17 cellular contexts compared by ENCODE assay signal in the genomic region with DNA sequence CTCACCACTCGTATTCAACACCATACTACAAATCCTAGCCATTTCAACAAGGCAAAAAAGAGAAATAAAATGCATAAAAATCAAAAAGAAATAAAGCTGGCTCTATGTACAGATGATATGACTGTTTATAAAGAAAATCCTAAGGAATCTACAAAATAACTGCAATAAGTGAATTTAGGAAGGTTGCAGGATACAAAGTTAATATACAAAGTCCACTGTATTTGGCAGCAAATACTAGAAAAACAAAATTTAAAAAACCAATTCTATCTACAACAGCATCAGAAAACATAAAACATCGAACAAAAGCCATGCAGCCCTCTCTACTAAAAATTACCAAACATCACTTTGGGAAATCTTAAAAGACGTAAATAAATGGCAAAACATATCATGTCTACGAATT. TPM values are rescaled to one million over a fixed set of nuclear protein-coding genes. Genes with fewer than 3 reads are reported as not detected.
A peak's percentile ranks its signal among the peaks of the same experiment; 100 is the strongest.
DNase-seq lines count a peak whose midpoint lies in the region; ATAC-seq and TF ChIP-seq lines count a peak whose summit lies in the region.
"Had no signal": no experiment of that assay in that cellular context is flagged by ENCODE, and none has a peak within 500 bp of the region (broad histone marks: within the 10 kb centered on the region; RNA-seq: fewer than 3 reads in every experiment).

No MANE protein-coding gene starts in this region.

- H3K27ac Mint-ChIP-seq in activated naive CD8-positive, alpha-beta T cell, result peak overlapping the region; percentile 51
- no peak overlapping the region for H3K27ac Mint-ChIP-seq in activated naive CD8-positive, alpha-beta T cell treated with anti-CD3 and anti-CD28 coated beads for 36 hours
- H3K27ac Mint-ChIP-seq in immature natural killer cell (peak overlapping the region in 4 of 6 donors; percentile 24 to 73 (median 30)), natural killer cell (peak overlapping the region; percentile 76 to 77)
- H3K27ac Mint-ChIP-seq: HFFc6 had no signal

- no peak overlapping the region for H3K4me3 ChIP-seq in H7 (ENCODE audit: insufficient read depth, low read depth, low read length)
- H3K4me3 ChIP-seq: Peyer's patch, SJCRH30 had no signal

- no peak for DNase-seq in activated naive CD8-positive, alpha-beta T cell treated with anti-CD3 and anti-CD28 coated beads for 36 hours
- no peak for DNase-seq in immature natural killer cell
- no peak for DNase-seq in natural killer cell
- DNase-seq in H7, result no peak
- DNase-seq in HUDEP-2 (lab: John Stamatoyannopoulos, UW; ENCODE audit: unreplicated experiment in 76 of 76), result no peak
- no peak for DNase-seq in NCI-H524 (lab: John Stamatoyannopoulos, UW)
- DNase-seq: GF-D8, MV-4-11, NCI-H1105 treated with DMSO at 0.1 percent for 48 hours, NCI-H2029 treated with DMSO at 0.1 percent for 48 hours, NCI-H226, NCI-H524 treated with DMSO at 0.1 percent for 48 hours, NCI-H82, Peyer's patch, SJCRH30 had no signal

- peaks cover 5% of the 10 kb centered on the region for H3K36me3 Mint-ChIP-seq in activated naive CD8-positive, alpha-beta T cell
- H3K36me3 Mint-ChIP-seq in activated naive CD8-positive, alpha-beta T cell treated with anti-CD3 and anti-CD28 coated beads for 36 hours, result peaks cover 22% of the 10 kb centered on the region
- H3K36me3 Mint-ChIP-seq in immature natural killer cell (no peaks in the 10 kb centered on the region), natural killer cell (no peaks in the 10 kb centered on the region)

- no peak for ATAC-seq in natural killer cell

- no peaks in the 10 kb centered on the region for H3K36me3 ChIP-seq in H7 (replicated peaks; ENCODE audit: control insufficient read depth, insufficient read depth, low read length)
- H3K36me3 ChIP-seq: Peyer's patch, SJCRH30 had no signal

- H3K27me3 Mint-ChIP-seq in activated naive CD8-positive, alpha-beta T cell, result no peaks in the 10 kb centered on the region
- no peaks in the 10 kb centered on the region for H3K27me3 Mint-ChIP-seq in activated naive CD8-positive, alpha-beta T cell treated with anti-CD3 and anti-CD28 coated beads for 36 hours
- H3K27me3 Mint-ChIP-seq in immature natural killer cell (ENCODE audit: low read depth in 3 of 3) (peaks cover 0 to 3% (median 0%) of the 10 kb centered on the region in 3 donors), natural killer cell (ENCODE audit: low read depth in 2 of 2) (no peaks in the 10 kb centered on the region)

- peak overlapping the region; percentile 31 for H3K4me3 Mint-ChIP-seq in activated naive CD8-positive, alpha-beta T cell
- H3K4me3 Mint-ChIP-seq in activated naive CD8-positive, alpha-beta T cell treated with anti-CD3 and anti-CD28 coated beads for 36 hours, result no peak overlapping the region
- no peak overlapping the region for H3K4me3 Mint-ChIP-seq in immature natural killer cell
- no peak overlapping the region for H3K4me3 Mint-ChIP-seq in natural killer cell
- H3K4me3 Mint-ChIP-seq: HFFc6 had no signal

- no peak for TF ChIP-seq CTCF in natural killer cell (IDR thresholded peaks at IDR 0.05)

- no peaks in the 10 kb centered on the region for H3K9me3 Mint-ChIP-seq in activated naive CD8-positive, alpha-beta T cell (ENCODE audit: low read depth)
- peaks cover 7% of the 10 kb centered on the region for H3K9me3 Mint-ChIP-seq in activated naive CD8-positive, alpha-beta T cell treated with anti-CD3 and anti-CD28 coated beads for 36 hours
- no peaks in the 10 kb centered on the region for H3K9me3 Mint-ChIP-seq in immature natural killer cell
- no peaks in the 10 kb centered on the region for H3K9me3 Mint-ChIP-seq in natural killer cell
- H3K9me3 Mint-ChIP-seq: HFFc6 had no signal

- intact Hi-C loops in natural killer cell (cut with micrococcal nuclease), result no loop called here

- peaks cover 95% of the 10 kb centered on the region for H3K4me1 Mint-ChIP-seq in activated naive CD8-positive, alpha-beta T cell (ENCODE audit: low read depth)
- H3K4me1 Mint-ChIP-seq in activated naive CD8-positive, alpha-beta T cell treated with anti-CD3 and anti-CD28 coated beads for 36 hours, result peaks cover 76% of the 10 kb centered on the region
- H3K4me1 Mint-ChIP-seq in immature natural killer cell (peaks cover 86 to 100% of the 10 kb centered on the region in 2 donors), natural killer cell (peaks cover 90 to 97% of the 10 kb centered on the region in 2 donors)

- H3K27me3 ChIP-seq in H7 (ENCODE audit: control insufficient read depth, insufficient read depth, low read length), result no peaks in the 10 kb centered on the region
- H3K27me3 ChIP-seq: Peyer's patch, SJCRH30 had no signal

RNA-seq across cellular contexts. Expression of gene RANBP9, which starts 47.6 kb away (rescaled TPM):
- total RNA-seq in activated naive CD8-positive, alpha-beta T cell treated with anti-CD3 and anti-CD28 coated beads for 36 hours, result 10 to 100 TPM; 54.9 to 56.5 TPM
- 1 to 10 TPM; 2.4 to 5.5 (median 3.8) TPM for polyA plus RNA-seq in immature natural killer cell
- total RNA-seq in natural killer cell, result 10 to 100 TPM; 52.2 to 62.5 (median 57.6) TPM
- 23.6 and 30.7 TPM in 2 replicates for total RNA-seq in H7 (2014; rRNA removed; shearing (Covaris generic))

RNA-seq across cellular contexts. Expression of gene NOL7, which starts 48.9 kb away (rescaled TPM):
- total RNA-seq in activated naive CD8-positive, alpha-beta T cell treated with anti-CD3 and anti-CD28 coated beads for 36 hours, result 100 to 1,000 TPM; 121 to 123 TPM
- 10 to 100 TPM; 57.0 to 92.2 (median 65.1) TPM for polyA plus RNA-seq in immature natural killer cell
- total RNA-seq in natural killer cell, result 10 to 100 TPM; 24.7 to 31.3 (median 29.6) TPM
- total RNA-seq in H7 (2014; rRNA removed; shearing (Covaris generic)), result 46.9 and 58.8 TPM in 2 replicates
